Comparison of ENCODE assay signal across 8 cellular contexts in the genomic region with DNA sequence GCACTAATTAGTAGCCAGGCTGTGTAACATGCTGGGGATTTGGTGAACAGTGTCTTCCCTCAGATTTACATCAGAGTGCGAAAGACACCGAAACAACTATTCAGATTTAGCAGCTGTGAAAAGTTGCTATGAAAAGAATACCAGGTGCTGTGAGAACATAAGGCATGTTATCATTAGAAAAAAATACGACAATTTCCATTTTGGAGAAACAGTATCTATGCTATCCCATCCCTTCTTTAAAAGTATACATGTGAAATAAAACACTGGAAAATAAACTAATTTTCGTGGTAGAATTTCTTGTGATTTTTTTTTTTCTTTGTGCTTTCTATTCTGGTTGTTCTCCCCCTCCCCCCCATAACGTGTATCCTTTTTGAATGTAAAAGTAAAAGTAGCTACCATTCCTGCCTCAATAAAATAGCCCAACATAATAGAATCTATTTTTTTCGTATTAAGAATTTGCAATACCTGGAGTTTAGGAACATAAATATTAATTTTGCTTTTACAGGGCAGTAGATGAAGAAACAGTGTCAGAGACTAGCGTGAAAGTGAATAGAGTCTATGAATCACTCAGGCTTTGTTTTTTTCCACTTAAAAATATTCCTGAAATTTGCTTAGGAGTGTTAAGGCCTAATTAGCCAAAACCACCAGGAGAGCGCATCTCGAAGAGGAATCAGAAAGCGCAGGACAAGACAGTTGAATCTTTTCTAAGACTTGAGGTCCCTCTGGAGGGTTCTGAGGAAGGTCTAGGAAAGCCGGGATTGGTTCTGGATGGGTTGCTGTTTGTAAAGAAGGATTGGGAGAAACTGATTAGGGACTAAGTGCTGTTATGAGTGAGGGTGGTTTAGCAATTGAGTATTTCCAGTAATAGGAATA. TPM values are rescaled to one million over a fixed set of nuclear protein-coding genes. Genes with fewer than 3 reads are reported as not detected.
A peak's percentile ranks its signal among the peaks of the same experiment; 100 is the strongest.
DNase-seq lines count a peak whose midpoint lies in the region; ATAC-seq and TF ChIP-seq lines count a peak whose summit lies in the region.

No MANE protein-coding gene starts in this region.

- TSS peak; percentile 31 for BruUV-seq in PC-3 (replicated peaks; lab: Mats Ljungman, UMichigan)

- H2BK120ac ChIP-seq in trophoblast cell (ENCODE audit: insufficient read depth, low read length, poor library complexity) = no peak overlapping the region

- H3K79me2 ChIP-seq in PC-3 (ENCODE audit: low read length) (peaks cover 56% of the 10 kb centered on the region), trophoblast cell (ENCODE audit: control insufficient read depth, insufficient read depth, low read length, poor library complexity) (peaks cover 4% of the 10 kb centered on the region)

- no peak overlapping the region for H2BK5ac ChIP-seq in trophoblast cell (ENCODE audit: low read depth, low read length, poor library complexity)

- H3K4me1 ChIP-seq in right atrium auricular region (peaks cover 0 to 32% of the 10 kb centered on the region in 2 donors), PC-3 (ENCODE audit: insufficient read depth, low read length) (peaks cover 36% of the 10 kb centered on the region), trophoblast cell (ENCODE audit: control insufficient read depth in 1 of 2, insufficient read depth in 2 of 2, low read length in 2 of 2) (peaks cover 4 to 10% of the 10 kb centered on the region in 2 experiments)

- H3K18ac ChIP-seq in trophoblast cell (ENCODE audit: low read length) = no peak overlapping the region

- no peaks in the 10 kb centered on the region for H3K27me3 ChIP-seq in right atrium auricular region
- H3K27me3 ChIP-seq in PC-3 (ENCODE audit: low read length) = no peaks in the 10 kb centered on the region
- no peaks in the 10 kb centered on the region for H3K27me3 ChIP-seq in trophoblast cell (ENCODE audit: insufficient read depth, low read length)

- H3K4ac ChIP-seq in trophoblast cell (ENCODE audit: low read depth, low read length) = no peak overlapping the region

- DNase-seq in right atrium auricular region (ENCODE audit: low spot score) (no peak), Right ventricle myocardium superior (no peak), PC-3 (no peak), endothelial cell (ENCODE audit: low spot score) (no peak), trophoblast cell (peak in 1 of 2 donors; percentile 58), iPS-NIHi11 (ENCODE audit: low spot score) (no peak), NCI-H2107 treated with DMSO at 0.1 percent for 48 hours (lab: John Stamatoyannopoulos, UW; ENCODE audit: unreplicated experiment) (no peak)
- no peak for DNase-seq in effector CD8-positive, alpha-beta T cell (lab: John Stamatoyannopoulos, UW)

- peaks cover 6% of the 10 kb centered on the region for H3K79me1 ChIP-seq in trophoblast cell (ENCODE audit: low read length)

- H3K9me3 ChIP-seq in right atrium auricular region = no peaks in the 10 kb centered on the region
- no peaks in the 10 kb centered on the region for H3K9me3 ChIP-seq in PC-3 (ENCODE audit: low read length)
- no peaks in the 10 kb centered on the region for H3K9me3 ChIP-seq in trophoblast cell (ENCODE audit: insufficient read depth, low read depth, low read length)

- no peak for TF ChIP-seq CTCF in right atrium auricular region (IDR thresholded peaks at IDR 0.05)
- TF ChIP-seq CTCF in PC-3 (conservative IDR thresholded peaks at IDR 0.05; ENCODE audit: low read depth, low read length) = no peak
- TF ChIP-seq CTCF in endothelial cell (IDR thresholded peaks at IDR 0.05; ENCODE audit: unreplicated experiment) = no peak

- H3K4me2 ChIP-seq in PC-3 (ENCODE audit: low read length) (peak overlapping the region; percentile 97), trophoblast cell (ENCODE audit: low read length) (peak overlapping the region; percentile 76)

- H3F3A ChIP-seq in PC-3 (ENCODE audit: low read length, unreplicated experiment) = no peaks in the 10 kb centered on the region

- POLR2A ChIA-PET in PC-3 (lab: Charles Lee; ENCODE audit: unreplicated experiment) = interaction anchor here (0.5 to 0.7 kb wide), 2 partner anchors 19 to 151 kb away, joined by 7 to 11 read pairs; no protein-coding TSS in a partner anchor

- H2AFZ ChIP-seq in PC-3 (ENCODE audit: low read length) (peak overlapping the region; percentile 84), trophoblast cell (ENCODE audit: insufficient read depth, low read length, poor library complexity) (peak overlapping the region; percentile 41)

- no peak overlapping the region for H2AK5ac ChIP-seq in trophoblast cell (ENCODE audit: low read length)

- H3K4me3 ChIP-seq in right atrium auricular region = peak overlapping the region; percentile 76 to 83
- H3K4me3 ChIP-seq in PC-3 (ENCODE audit: low read length) = peak overlapping the region; percentile 94
- H3K4me3 ChIP-seq in trophoblast cell (ENCODE audit: low read depth, low read length) = no peak overlapping the region

- CTCF ChIA-PET in PC-3 (lab: Charles Lee) = interaction anchor here (0.6 kb wide), 1 partner anchor 201 kb away, joined by 4 read pairs; no protein-coding TSS in a partner anchor

- intact Hi-C loops in Right ventricle myocardium superior (cut with DNase I) = no loop called here
- intact Hi-C loops in PC-3 (cut with micrococcal nuclease) = loop anchor here (5.0 kb wide), 1 partner anchor 43 kb away; no protein-coding TSS in a partner anchor

- peaks cover 32% of the 10 kb centered on the region for H3K4me1 Mint-ChIP-seq in endothelial cell (ENCODE audit: unreplicated experiment)

- H4K20me1 ChIP-seq in PC-3 (ENCODE audit: low read length) = 0 out of 2 replicates have a peak, but pooled peaks cover 5% of the 10 kb centered on the region

- H3K9me2 ChIP-seq in PC-3 (replicated peaks; ENCODE audit: low read length) = no peaks in the 10 kb centered on the region

- peaks cover 11% of the 10 kb centered on the region for H3K27me3 Mint-ChIP-seq in endothelial cell (ENCODE audit: unreplicated experiment)

- WGBS in trophoblast cell (ENCODE audit: extremely low coverage, insufficient coverage, insufficient read length) = no CpG with 5 or more reads among the region's 11 CpGs

- no peak overlapping the region for H4K91ac ChIP-seq in trophoblast cell (ENCODE audit: low read depth, low read length)

- peak overlapping the region; percentile 26 for H4K12ac ChIP-seq in trophoblast cell (ENCODE audit: low read depth, low read length)

- peak overlapping the region; percentile 69 for H4K8ac ChIP-seq in trophoblast cell (ENCODE audit: low read depth, low read length)

- peak overlapping the region; percentile 92 for H3K9ac ChIP-seq in PC-3 (ENCODE audit: low read length)
- peak overlapping the region; percentile 79 for H3K9ac ChIP-seq in trophoblast cell (ENCODE audit: low read length)

- no peaks in the 10 kb centered on the region for H3K9me3 Mint-ChIP-seq in endothelial cell (ENCODE audit: unreplicated experiment)

- ATAC-seq in Right ventricle myocardium superior (ENCODE audit: poor library complexity) = no peak
- no peak; the same call in 1 of the 2 replicates for ATAC-seq in PC-3

- H2BK12ac ChIP-seq in trophoblast cell (ENCODE audit: low read length) = no peak overlapping the region

- no peak overlapping the region for H3K23ac ChIP-seq in trophoblast cell (ENCODE audit: low read length)

- no peaks in the 10 kb centered on the region for H3K36me3 Mint-ChIP-seq in endothelial cell (ENCODE audit: low read depth, unreplicated experiment)

- H3K36me3 ChIP-seq in right atrium auricular region = peaks cover 2% of the 10 kb centered on the region
- H3K36me3 ChIP-seq in PC-3 (ENCODE audit: low read depth, low read length) = peaks cover 12% of the 10 kb centered on the region
- peaks cover 0 to under 1% of the 10 kb centered on the region in 2 experiments for H3K36me3 ChIP-seq in trophoblast cell (ENCODE audit: control insufficient read depth in 1 of 2, insufficient read depth in 2 of 2, low read length in 2 of 2)

- peak overlapping the region; percentile 90 to 91 for H3K27ac ChIP-seq in right atrium auricular region
- H3K27ac ChIP-seq in PC-3 (ENCODE audit: low read length) = peak overlapping the region; percentile 60
- peak overlapping the region; percentile 73 for H3K27ac ChIP-seq in trophoblast cell (ENCODE audit: low read depth, low read length)

- peak overlapping the region; percentile 100 for H3K27ac Mint-ChIP-seq in endothelial cell (ENCODE audit: unreplicated experiment)

- peak overlapping the region; percentile 98 for H3K4me3 Mint-ChIP-seq in endothelial cell (ENCODE audit: unreplicated experiment)

- no peak overlapping the region for H3K14ac ChIP-seq in trophoblast cell (ENCODE audit: low read length)

RNA-seq across cellular contexts. Expression of gene SLU7, which starts 0.8 kb away (rescaled TPM):
- total RNA-seq in right atrium auricular region (10 to 100 TPM; 55.0 to 55.2 TPM), Right ventricle myocardium superior (50.1 TPM), PC-3 (2014; rRNA removed) (20.6 and 33.3 TPM in 2 replicates), endothelial cell (ENCODE audit: unreplicated experiment) (53.1 TPM)
- 41.6 and 43.3 TPM in 2 replicates for polyA plus RNA-seq in trophoblast cell (2013)

RNA-seq across cellular contexts. Expression of gene PTTG1, which starts 2.0 kb away (rescaled TPM):
- 1 to 10 TPM; 4.0 to 5.9 TPM for total RNA-seq in right atrium auricular region
- 1.6 TPM for total RNA-seq in Right ventricle myocardium superior
- total RNA-seq in PC-3 (2014; rRNA removed) = 198 and 245 TPM in 2 replicates
- total RNA-seq in endothelial cell (ENCODE audit: unreplicated experiment) = 25.1 TPM
- 157 and 174 TPM in 2 replicates for polyA plus RNA-seq in trophoblast cell (2013)

RNA-seq across cellular contexts. Expression of gene FAM200C, which starts 19.8 kb away (rescaled TPM):
- total RNA-seq in right atrium auricular region (1 to 10 TPM; 3.3 to 4.2 TPM), Right ventricle myocardium superior (3.8 TPM), PC-3 (2014; rRNA removed) (1.5 and 2.6 TPM in 2 replicates), endothelial cell (ENCODE audit: unreplicated experiment) (3.2 TPM)
- polyA plus RNA-seq in trophoblast cell (2013) = 1.9 TPM in 2 replicates

RNA-seq across cellular contexts. Expression of gene C1QTNF2, which starts 49.3 kb away (rescaled TPM):
- 1 to 10 TPM; 1.5 to 2.2 TPM for total RNA-seq in right atrium auricular region
- total RNA-seq in Right ventricle myocardium superior = 1.6 TPM
- 0.04 and 0.17 TPM in 2 replicates for total RNA-seq in PC-3 (2014; rRNA removed)
- not detected for total RNA-seq in endothelial cell (ENCODE audit: unreplicated experiment)
- 0.11 and 0.17 TPM in 2 replicates for polyA plus RNA-seq in trophoblast cell (2013)
